Comparison of ENCODE assay signal across 1 cellular context in genomic region chr19:395467-395866, GRCh38.
TF ChIP-seq lines count a peak whose summit lies in the region.

No MANE protein-coding gene starts in this region.

TF ChIP-seq in H1, 55 proteins besides CTCF, POLR2A, EP300 and RAD21:
- TF ChIP-seq CBX8 (IDR thresholded peaks at IDR 0.05; ENCODE audit: borderline replicate concordance, low read depth, low read length) (no peak), SIX5 (IDR thresholded peaks at IDR 0.05; ENCODE audit: low read depth, low read length) (no peak), CBX5 (IDR thresholded peaks at IDR 0.05; ENCODE audit: low read depth, low read length) (no peak), BACH1 (IDR thresholded peaks at IDR 0.05; ENCODE audit: low read length) (no peak)
